ENCODE assay signal across 22 cellular contexts in genomic region chr1:201395936-201396335, GRCh38. TPM values are rescaled to one million over a fixed set of nuclear protein-coding genes. Genes with fewer than 3 reads are reported as not detected.
DNase-seq lines count a peak whose midpoint lies in the region; ATAC-seq and TF ChIP-seq lines count a peak whose summit lies in the region.
"Had no signal": no experiment of that assay in that cellular context is flagged by ENCODE, and none has a peak within 500 bp of the region (broad histone marks: within the 10 kb centered on the region; RNA-seq: fewer than 3 reads in every experiment).

No MANE protein-coding gene starts in this region.

- peak; percentile 42 for ATAC-seq in GM21786 (IDR thresholded peaks at IDR 0.05; ENCODE audit: unreplicated experiment)
- no peak for ATAC-seq in HG03460 (IDR thresholded peaks at IDR 0.05; ENCODE audit: unreplicated experiment)

- no peak for DNase-seq in colonic mucosa
- DNase-seq in mesenchymal stem cell: no peak
- DNase-seq in suprapubic skin (ENCODE audit: low spot score in 2 of 2): no peak
- no peak for DNase-seq in effector CD8-positive, alpha-beta T cell (lab: John Stamatoyannopoulos, UW)
- no peak for DNase-seq in T-helper 2 cell
- DNase-seq: activated CD4-positive, alpha-beta memory T cell treated with anti-CD3 and anti-CD28 coated beads for 36 hours; adrenal gland; CD4-positive, alpha-beta T cell; dorsolateral prefrontal cortex; GDM1; GOT3; left colon; midbrain; NCI-H1930; NCI-H226; stimulated activated CD4-positive, alpha-beta T cell treated with anti-CD3 and anti-CD28 coated beads, Interleukin-15, amount 100 ng/mL, for 24 hours had no signal

- H3K4me3 ChIP-seq in colonic mucosa (peak overlapping the region; percentile 6), mesenchymal stem cell (ENCODE audit: insufficient read depth in 1 of 2, low read depth in 1 of 2, low read length in 2 of 2) (no peak overlapping the region), suprapubic skin (no peak overlapping the region)
- H3K4me3 ChIP-seq: adrenal gland, breast epithelium, dorsolateral prefrontal cortex, esophagus muscularis mucosa had no signal

- H3K4me1 ChIP-seq in colonic mucosa (peaks cover 6% of the 10 kb centered on the region), mesenchymal stem cell (ENCODE audit: control insufficient read depth, insufficient read depth, low read depth, low read length) (peaks cover 71% of the 10 kb centered on the region), suprapubic skin (peaks cover 68% of the 10 kb centered on the region)

- TF ChIP-seq CTCF in colonic mucosa (IDR thresholded peaks at IDR 0.05) (no peak), suprapubic skin (IDR thresholded peaks at IDR 0.05) (no peak)

- H2BK120ac ChIP-seq in mesenchymal stem cell (ENCODE audit: low read depth, low read length): no peak overlapping the region

- no peaks in the 10 kb centered on the region for H3K36me3 ChIP-seq in colonic mucosa
- H3K36me3 ChIP-seq in mesenchymal stem cell (ENCODE audit: control insufficient read depth in 1 of 2, insufficient read depth in 2 of 2, low read depth in 1 of 2, low read length in 2 of 2): no peaks in the 10 kb centered on the region
- H3K36me3 ChIP-seq in suprapubic skin: no peaks in the 10 kb centered on the region
- H3K36me3 ChIP-seq: adrenal gland, breast epithelium, esophagus muscularis mucosa, neutrophil had no signal

- H2BK15ac ChIP-seq in mesenchymal stem cell (ENCODE audit: low read depth, poor library complexity, severe bottlenecking): no peak overlapping the region

- peak overlapping the region in 1 of 2 donors; percentile 97 for H3K9ac ChIP-seq in colonic mucosa (ENCODE audit: low read depth in 2 of 2, low read length in 2 of 2)
- no peak overlapping the region for H3K9ac ChIP-seq in mesenchymal stem cell (ENCODE audit: low read length)

- no peak overlapping the region for H3K23ac ChIP-seq in mesenchymal stem cell (ENCODE audit: low read length in 2 of 2)

- no peak overlapping the region for H2BK12ac ChIP-seq in mesenchymal stem cell (ENCODE audit: low read length in 2 of 2)

- no peak for TF ChIP-seq POLR2A in suprapubic skin (IDR thresholded peaks at IDR 0.05)

- peak overlapping the region; percentile 9 for H2BK5ac ChIP-seq in mesenchymal stem cell (ENCODE audit: low read depth, low read length, poor library complexity, severe bottlenecking)

- H3K27me3 ChIP-seq in colonic mucosa: peaks cover 5% of the 10 kb centered on the region
- peaks cover 0 to 78% of the 10 kb centered on the region in 2 experiments for H3K27me3 ChIP-seq in mesenchymal stem cell (ENCODE audit: control insufficient read depth in 1 of 2, insufficient read depth in 1 of 2, low read length in 2 of 2)
- H3K27me3 ChIP-seq in suprapubic skin: peaks cover 22% of the 10 kb centered on the region
- H3K27me3 ChIP-seq: breast epithelium had no signal

- intact Hi-C loops in colonic mucosa (cut with DNase I): no loop called here

- H3K4me2 ChIP-seq in mesenchymal stem cell (ENCODE audit: low read length, poor library complexity, severe bottlenecking): no peak overlapping the region

- H3K27ac ChIP-seq in colonic mucosa (peak overlapping the region; percentile 92), mesenchymal stem cell (ENCODE audit: low read length, poor library complexity, severe bottlenecking) (peak overlapping the region; percentile 92), suprapubic skin (peak overlapping the region; percentile 19)
- H3K27ac ChIP-seq: adrenal gland, dorsolateral prefrontal cortex, esophagus muscularis mucosa, neutrophil had no signal

- H4K8ac ChIP-seq in mesenchymal stem cell (ENCODE audit: low read length): no peak overlapping the region

- WGBS in mesenchymal stem cell: 82% methylated on average over 4 of the region's 4 CpGs
- 94% methylated on average over 4 of the region's 4 CpGs for WGBS in suprapubic skin

- no peak overlapping the region for H3K14ac ChIP-seq in mesenchymal stem cell (ENCODE audit: low read length in 2 of 2)

- H2AK5ac ChIP-seq in mesenchymal stem cell (ENCODE audit: low read length, severe bottlenecking): peak overlapping the region; percentile 98

- H3K18ac ChIP-seq in mesenchymal stem cell (ENCODE audit: low read depth in 1 of 2, low read length in 2 of 2): no peak overlapping the region

- H3K79me1 ChIP-seq in mesenchymal stem cell (replicated peaks; ENCODE audit: low read length, poor library complexity, severe bottlenecking): peaks cover 27% of the 10 kb centered on the region

- H4K91ac ChIP-seq in mesenchymal stem cell (ENCODE audit: low read length): no peak overlapping the region

- H2AFZ ChIP-seq in mesenchymal stem cell (ENCODE audit: low read depth, low read length): no peak overlapping the region

- H3K4ac ChIP-seq in mesenchymal stem cell (ENCODE audit: low read depth in 1 of 2, low read length in 2 of 2): no peak overlapping the region

- H3K9me3 ChIP-seq in colonic mucosa: no peaks in the 10 kb centered on the region
- H3K9me3 ChIP-seq in mesenchymal stem cell (ENCODE audit: control insufficient read depth, low read length): no peaks in the 10 kb centered on the region
- no peaks in the 10 kb centered on the region for H3K9me3 ChIP-seq in suprapubic skin
- H3K9me3 ChIP-seq: adrenal gland, breast epithelium, esophagus muscularis mucosa, neutrophil had no signal

- TF ChIP-seq EP300 in suprapubic skin (IDR thresholded peaks at IDR 0.05): no peak

RNA-seq across cellular contexts. Expression of gene LAD1, which starts 3.2 kb away (rescaled TPM):
- 100 to 1,000 TPM; 160 to 280 TPM for total RNA-seq in colonic mucosa
- not detected for polyA plus RNA-seq in mesenchymal stem cell (2013, experiment 1 of 2)
- polyA plus RNA-seq in mesenchymal stem cell (2013, experiment 2 of 2): not detected
- total RNA-seq in suprapubic skin: 100 to 1,000 TPM; 175 to 303 (median 218) TPM
- total RNA-seq: activated CD4-positive, alpha-beta memory T cell treated with anti-CD3 and anti-CD28 coated beads for 36 hours; CD4-positive, alpha-beta T cell had no signal

RNA-seq across cellular contexts. Expression of gene TNNT2, which starts 18.5 kb away (rescaled TPM):
- total RNA-seq in colonic mucosa: 1 to 10 TPM; 2.4 to 4.2 TPM
- polyA plus RNA-seq in mesenchymal stem cell (2013, experiment 1 of 2): 0.07 TPM
- not detected for polyA plus RNA-seq in mesenchymal stem cell (2013, experiment 2 of 2)
- 10 to 100 TPM in 3 of 4 donors, 1 to 10 TPM in 1; 7.9 to 54.6 (median 19.0) TPM for total RNA-seq in suprapubic skin
- total RNA-seq: activated CD4-positive, alpha-beta memory T cell treated with anti-CD3 and anti-CD28 coated beads for 36 hours; CD4-positive, alpha-beta T cell had no signal

RNA-seq across cellular contexts. Expression of gene TNNI1, which starts 25.6 kb away (rescaled TPM):
- total RNA-seq in colonic mucosa (not detected), suprapubic skin (under 1 TPM in 2 of 4 donors, not detected in 2; 0.23 to 0.44 TPM)
- polyA plus RNA-seq in mesenchymal stem cell (2013, experiment 1 of 2): not detected
- polyA plus RNA-seq in mesenchymal stem cell (2013, experiment 2 of 2): not detected
- total RNA-seq: activated CD4-positive, alpha-beta memory T cell treated with anti-CD3 and anti-CD28 coated beads for 36 hours; CD4-positive, alpha-beta T cell; left colon; renal cortical epithelial cell had no signal

Comparison
In these comparisons a context has a peak if more than half of its experiments do, and no peak if none do; other contexts are left out.
1. H3K27ac ChIP-seq: peak in every context shown above with its lines; median percentile 92 in colonic mucosa; 92 in mesenchymal stem cell; 19 in suprapubic skin.